ENCODE assay signal across 16 cellular contexts in the genomic region with DNA sequence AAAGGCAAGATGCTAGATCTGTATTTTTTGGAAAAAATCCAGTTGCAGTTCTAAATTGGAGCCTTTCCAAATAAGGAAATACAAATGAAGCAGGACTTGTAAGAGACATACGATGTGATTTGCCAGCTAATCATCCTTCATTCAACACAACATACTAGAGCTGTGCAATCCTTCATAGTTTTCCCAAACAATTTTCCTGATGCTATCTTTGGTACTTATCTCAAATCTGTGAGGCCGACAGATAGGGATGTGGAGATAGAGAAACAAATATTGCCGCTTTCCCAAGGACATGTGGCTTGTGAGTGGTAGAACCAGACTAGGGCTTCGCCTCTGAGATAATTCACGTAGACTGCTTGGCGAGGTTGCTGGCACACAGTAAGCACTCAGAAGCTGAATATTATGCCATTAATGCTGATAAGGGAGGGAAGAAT.
DNase-seq lines count a peak whose midpoint lies in the region; ATAC-seq and TF ChIP-seq lines count a peak whose summit lies in the region.
"Had no signal": no experiment of that assay in that cellular context is flagged by ENCODE, and none has a peak within 500 bp of the region (broad histone marks: within the 10 kb centered on the region; RNA-seq: fewer than 3 reads in every experiment).

No MANE protein-coding gene starts in this region.

- H3K18ac ChIP-seq in mesenchymal stem cell (ENCODE audit: low read depth in 1 of 2, low read length in 2 of 2): no peak overlapping the region

- H3K4me1 Mint-ChIP-seq in type B pancreatic cell (ENCODE audit: unreplicated experiment): no peaks in the 10 kb centered on the region
- H3K4me1 Mint-ChIP-seq: activated CD4-positive, alpha-beta T cell treated with anti-CD3 and anti-CD28 coated beads, Interleukin-2, amount 10 ng/mL, durations not matched to agents 7 days and 5 days; activated naive CD4-positive, alpha-beta T cell treated with anti-CD3 and anti-CD28 coated beads, Interleukin-2, amount 50 U/mL, for 24 hours; central memory CD8-positive, alpha-beta T cell had no signal

- ATAC-seq in Right ventricle myocardium superior (ENCODE audit: poor library complexity) (peak; percentile 66), GM21381 (IDR thresholded peaks at IDR 0.05; ENCODE audit: unreplicated experiment) (no peak)

- H2BK120ac ChIP-seq in mesenchymal stem cell (ENCODE audit: low read depth, low read length): no peak overlapping the region

- 75% methylated on average over 6 of the region's 6 CpGs for WGBS in mesenchymal stem cell
- 39 to 52% methylated on average over 6 of the region's 6 CpGs for WGBS in lower leg skin, 2 donors

- TF ChIP-seq CTCF in astrocyte of the spinal cord (IDR thresholded peaks at IDR 0.05; ENCODE audit: low read depth, low read length) (no peak), type B pancreatic cell (conservative IDR thresholded peaks at IDR 0.05) (no peak), lower leg skin (IDR thresholded peaks at IDR 0.05) (no peak)

- no peaks in the 10 kb centered on the region for H3K9me3 ChIP-seq in mesenchymal stem cell (ENCODE audit: control insufficient read depth, low read length)
- H3K9me3 ChIP-seq: Caco-2 had no signal

- no peak overlapping the region for H2BK15ac ChIP-seq in mesenchymal stem cell (ENCODE audit: low read depth, poor library complexity, severe bottlenecking)

- H2BK5ac ChIP-seq in mesenchymal stem cell (ENCODE audit: low read depth, low read length, poor library complexity, severe bottlenecking): no peak overlapping the region

- no peak overlapping the region for H3K27ac ChIP-seq in mesenchymal stem cell (ENCODE audit: low read length, poor library complexity, severe bottlenecking)

- H2AFZ ChIP-seq in mesenchymal stem cell (ENCODE audit: low read depth, low read length): no peak overlapping the region

- H4K91ac ChIP-seq in mesenchymal stem cell (ENCODE audit: low read length): no peak overlapping the region

- H4K8ac ChIP-seq in mesenchymal stem cell (ENCODE audit: low read length): no peak overlapping the region

- H3K36me3 Mint-ChIP-seq in type B pancreatic cell: peaks cover 2% of the 10 kb centered on the region

- no peak overlapping the region for H2BK12ac ChIP-seq in mesenchymal stem cell (ENCODE audit: low read length in 2 of 2)

- peak; percentile 51 for DNase-seq in astrocyte of the spinal cord (ENCODE audit: low read depth, low spot score)
- DNase-seq in Right ventricle myocardium superior: no peak
- peak; percentile 12 for DNase-seq in mesenchymal stem cell
- DNase-seq in type B pancreatic cell (ENCODE audit: extremely low spot score, unreplicated experiment): no peak
- no peak for DNase-seq in lower leg skin (ENCODE audit: low spot score in 2 of 2)
- DNase-seq in NCI-H2171 (lab: John Stamatoyannopoulos, UW): no peak
- DNase-seq in GM19240 (ENCODE audit: insufficient read length, low spot score): no peak
- DNase-seq: activated CD4-positive, alpha-beta T cell treated with anti-CD3 and anti-CD28 coated beads, Interleukin-2, amount 10 ng/mL, durations not matched to agents 7 days and 5 days; Caco-2; effector memory CD4-positive, alpha-beta T cell; KG1; NCI-H2081; NCI-H510A treated with DMSO at 0.1 percent for 48 hours had no signal

- no peaks in the 10 kb centered on the region for H3K9me3 Mint-ChIP-seq in type B pancreatic cell
- H3K9me3 Mint-ChIP-seq: activated CD4-positive, alpha-beta T cell treated with anti-CD3 and anti-CD28 coated beads, Interleukin-2, amount 10 ng/mL, durations not matched to agents 7 days and 5 days; activated naive CD4-positive, alpha-beta T cell treated with anti-CD3 and anti-CD28 coated beads, Interleukin-2, amount 50 U/mL, for 24 hours; central memory CD8-positive, alpha-beta T cell had no signal

- TF ChIP-seq POLR2A in lower leg skin (IDR thresholded peaks at IDR 0.05): no peak

- H3K4ac ChIP-seq in mesenchymal stem cell (ENCODE audit: low read depth in 1 of 2, low read length in 2 of 2): no peak overlapping the region

- in situ Hi-C loops in astrocyte of the spinal cord (cut with HindIII; ENCODE audit: low sequenced_read_pairs): no loop called here

- no peaks in the 10 kb centered on the region for H3K4me1 ChIP-seq in mesenchymal stem cell (ENCODE audit: control insufficient read depth, insufficient read depth, low read depth, low read length)

- H3K79me1 ChIP-seq in mesenchymal stem cell (replicated peaks; ENCODE audit: low read length, poor library complexity, severe bottlenecking): peaks cover 17% of the 10 kb centered on the region

- peak overlapping the region; percentile 27 for H3K27ac Mint-ChIP-seq in type B pancreatic cell
- H3K27ac Mint-ChIP-seq: activated CD4-positive, alpha-beta T cell treated with anti-CD3 and anti-CD28 coated beads, Interleukin-2, amount 10 ng/mL, durations not matched to agents 7 days and 5 days; activated naive CD4-positive, alpha-beta T cell treated with anti-CD3 and anti-CD28 coated beads, Interleukin-2, amount 50 U/mL, for 24 hours had no signal

- no peak overlapping the region for H2AK5ac ChIP-seq in mesenchymal stem cell (ENCODE audit: low read length, severe bottlenecking)

- no peaks in the 10 kb centered on the region for H3K27me3 ChIP-seq in mesenchymal stem cell (ENCODE audit: control insufficient read depth in 1 of 2, insufficient read depth in 1 of 2, low read length in 2 of 2)

- no peak overlapping the region for H3K14ac ChIP-seq in mesenchymal stem cell (ENCODE audit: low read length in 2 of 2)

- peaks cover 7 to 14% of the 10 kb centered on the region in 2 experiments for H3K36me3 ChIP-seq in mesenchymal stem cell (ENCODE audit: control insufficient read depth in 1 of 2, insufficient read depth in 2 of 2, low read depth in 1 of 2, low read length in 2 of 2)

- no peak overlapping the region for H3K4me3 ChIP-seq in astrocyte of the spinal cord (ENCODE audit: low read depth, low read length)
- no peak overlapping the region for H3K4me3 ChIP-seq in mesenchymal stem cell (ENCODE audit: insufficient read depth in 1 of 2, low read depth in 1 of 2, low read length in 2 of 2)
- no peak overlapping the region for H3K4me3 ChIP-seq in lower leg skin (ENCODE audit: low read depth, poor library complexity, severe bottlenecking)

- H3K27me3 Mint-ChIP-seq in type B pancreatic cell: no peaks in the 10 kb centered on the region
- H3K27me3 Mint-ChIP-seq: activated CD4-positive, alpha-beta T cell treated with anti-CD3 and anti-CD28 coated beads, Interleukin-2, amount 10 ng/mL, durations not matched to agents 7 days and 5 days; activated naive CD4-positive, alpha-beta T cell treated with anti-CD3 and anti-CD28 coated beads, Interleukin-2, amount 50 U/mL, for 24 hours; central memory CD8-positive, alpha-beta T cell had no signal

- no peak overlapping the region for H3K4me3 Mint-ChIP-seq in type B pancreatic cell
- H3K4me3 Mint-ChIP-seq: activated CD4-positive, alpha-beta T cell treated with anti-CD3 and anti-CD28 coated beads, Interleukin-2, amount 10 ng/mL, durations not matched to agents 7 days and 5 days; activated naive CD4-positive, alpha-beta T cell treated with anti-CD3 and anti-CD28 coated beads, Interleukin-2, amount 50 U/mL, for 24 hours; central memory CD8-positive, alpha-beta T cell had no signal

- H3K4me2 ChIP-seq in mesenchymal stem cell (ENCODE audit: low read length, poor library complexity, severe bottlenecking): no peak overlapping the region

- intact Hi-C loops in Right ventricle myocardium superior (cut with DNase I) (loop anchor here (10.0 kb wide), 1 partner anchor 118 kb away; no protein-coding TSS in a partner anchor), lower leg skin (cut with DNase I; ENCODE audit: low total_unique reads) (no loop called here)

- H3K23ac ChIP-seq in mesenchymal stem cell (ENCODE audit: low read length in 2 of 2): no peak overlapping the region

- H3K9ac ChIP-seq in mesenchymal stem cell (ENCODE audit: low read length): no peak overlapping the region

Comparison
In these comparisons a context has a peak if more than half of its experiments do, and no peak if none do; other contexts are left out.
1. DNase-seq: peak in astrocyte of the spinal cord (single experiment) and mesenchymal stem cell (single experiment); none in Right ventricle myocardium superior (single experiment), type B pancreatic cell (single experiment), lower leg skin (0 of 2), NCI-H2171 (single experiment) and GM19240 (single experiment).